ENCODE assay signal across 1 cellular context in genomic region chr9:70085241-70085640, GRCh38.
TF ChIP-seq lines count a peak whose summit lies in the region.

No MANE protein-coding gene starts in this region.

TF ChIP-seq in WTC11, 78 proteins besides CTCF, POLR2A, EP300 and RAD21 (continued from another document):
- no peak for TF ChIP-seq ZSCAN18 (CRISPR knock-in tag; IDR thresholded peaks at IDR 0.05)
- no peak for TF ChIP-seq NR3C1 (CRISPR knock-in tag; conservative IDR thresholded peaks at IDR 0.05; ENCODE audit: low read depth)
- no peak for TF ChIP-seq E2F4 (CRISPR knock-in tag; IDR thresholded peaks at IDR 0.05; ENCODE audit: borderline replicate concordance, low read depth)
- no peak for TF ChIP-seq AFF4 (CRISPR knock-in tag; IDR thresholded peaks at IDR 0.05; ENCODE audit: borderline replicate concordance)
- TF ChIP-seq ZNF425 (CRISPR knock-in tag; conservative IDR thresholded peaks at IDR 0.05): no peak
- TF ChIP-seq KAT7 (CRISPR knock-in tag; IDR thresholded peaks at IDR 0.05; ENCODE audit: borderline replicate concordance): no peak
- no peak for TF ChIP-seq MLX (CRISPR knock-in tag; IDR thresholded peaks at IDR 0.05)
- no peak for TF ChIP-seq ERG (CRISPR knock-in tag; IDR thresholded peaks at IDR 0.05)
- no peak for TF ChIP-seq ATF3 (CRISPR knock-in tag; conservative IDR thresholded peaks at IDR 0.05)
